ENCODE assay signal across 12 cellular contexts in the genomic region with DNA sequence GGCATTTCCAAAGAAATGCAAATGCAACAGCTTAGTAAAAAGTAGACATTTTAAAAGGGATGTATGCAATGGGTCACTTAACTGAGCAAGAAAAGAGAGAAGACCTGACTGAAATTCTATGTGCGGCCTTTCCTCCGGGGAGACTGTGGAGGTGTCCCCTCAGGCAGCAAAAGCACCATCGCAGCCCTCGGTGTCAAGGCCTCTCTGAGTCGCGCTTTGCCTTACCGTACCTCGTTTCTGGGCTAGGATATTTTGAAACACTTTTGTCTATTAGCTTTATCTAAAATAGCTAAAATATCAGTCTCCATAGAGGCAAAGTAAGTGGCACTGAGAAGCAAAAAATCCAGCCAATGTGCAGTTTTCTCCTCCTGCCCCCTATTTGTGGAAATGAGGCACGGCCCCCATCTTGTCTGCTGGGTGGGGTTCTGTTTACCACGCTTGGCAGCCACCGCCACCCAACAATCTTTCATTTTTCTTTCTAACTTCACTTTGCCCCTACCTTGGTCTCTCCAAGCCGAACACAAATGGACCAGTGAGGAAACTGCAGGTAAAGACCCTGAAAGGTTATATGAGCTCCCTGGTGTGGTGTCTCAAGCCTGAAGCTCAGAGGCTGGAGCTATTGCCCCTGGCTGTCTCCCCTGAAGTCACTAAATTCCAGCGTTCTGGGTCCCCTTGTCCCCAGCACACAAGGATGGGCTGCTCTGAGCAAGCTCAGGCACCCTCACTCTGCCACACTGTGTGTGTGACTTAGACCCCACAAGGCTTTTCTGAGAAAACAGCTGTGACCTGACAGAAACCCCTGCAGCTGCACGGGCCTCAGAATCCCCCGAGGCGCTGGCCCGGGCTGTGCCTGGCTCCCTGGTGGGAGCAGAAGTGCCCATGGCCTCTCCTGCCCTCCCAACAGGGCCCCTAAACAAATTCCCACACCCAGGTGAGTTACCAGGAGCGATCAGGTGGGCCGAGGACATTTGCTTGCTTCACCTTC. TPM values are rescaled to one million over a fixed set of nuclear protein-coding genes. Genes with fewer than 3 reads are reported as not detected.
DNase-seq lines count a peak whose midpoint lies in the region; ATAC-seq and TF ChIP-seq lines count a peak whose summit lies in the region.
"Had no signal": no experiment of that assay in that cellular context is flagged by ENCODE, and none has a peak within 500 bp of the region (broad histone marks: within the 10 kb centered on the region; RNA-seq: fewer than 3 reads in every experiment).

No MANE protein-coding gene starts in this region.

- H3K4me3 Mint-ChIP-seq in HFFc6 = peak overlapping the region; percentile 50; the same call in 1 of the 2 replicates
- H3K4me3 Mint-ChIP-seq in activated naive CD8-positive, alpha-beta T cell treated with anti-CD3 and anti-CD28 coated beads, Interleukin-2, amount 50 U/mL, for 24 hours = peak overlapping the region; percentile 98

- peak overlapping the region; percentile 14 to 41 (median 23) for H3K4me3 ChIP-seq in skin epidermis
- H3K4me3 ChIP-seq: gastroesophageal sphincter had no signal

- ATAC-seq in activated CD4-positive, CD25-positive, alpha-beta regulatory T cell treated with anti-CD3 and anti-CD28 coated beads, Interleukin-2, amount 50 U/mL, for 24 hours = peak; percentile 28 to 41
- ATAC-seq in activated naive CD8-positive, alpha-beta T cell treated with anti-CD3 and anti-CD28 coated beads, Interleukin-2, amount 50 U/mL, for 24 hours = peak; percentile 40
- ATAC-seq in HG03342 (IDR thresholded peaks at IDR 0.05; ENCODE audit: unreplicated experiment) = no peak
- ATAC-seq in GM18867 (IDR thresholded peaks at IDR 0.05; ENCODE audit: unreplicated experiment) = no peak
- ATAC-seq: gastroesophageal sphincter had no signal

- no peak overlapping the region; the same call in 1 of the 2 replicates for H3K27ac Mint-ChIP-seq in HFFc6
- peak overlapping the region; percentile 100 for H3K27ac Mint-ChIP-seq in activated naive CD8-positive, alpha-beta T cell treated with anti-CD3 and anti-CD28 coated beads, Interleukin-2, amount 50 U/mL, for 24 hours

- DNase-seq in HFFc6 (no peak), retina (no peak), GM13977 (ENCODE audit: low spot score) (no peak)
- DNase-seq in activated naive CD8-positive, alpha-beta T cell treated with anti-CD3 and anti-CD28 coated beads, Interleukin-2, amount 50 U/mL, for 24 hours = no peak
- DNase-seq: cortex of kidney, NCI-H345 had no signal

- peaks cover 11% of the 10 kb centered on the region for H3K27me3 Mint-ChIP-seq in HFFc6 (ENCODE audit: insufficient read depth)
- no peaks in the 10 kb centered on the region for H3K27me3 Mint-ChIP-seq in activated naive CD8-positive, alpha-beta T cell treated with anti-CD3 and anti-CD28 coated beads, Interleukin-2, amount 50 U/mL, for 24 hours

- peaks cover 8% of the 10 kb centered on the region; the same call in 1 of the 2 replicates for H3K4me1 Mint-ChIP-seq in HFFc6 (ENCODE audit: low read depth)
- peaks cover 44% of the 10 kb centered on the region for H3K4me1 Mint-ChIP-seq in activated naive CD8-positive, alpha-beta T cell treated with anti-CD3 and anti-CD28 coated beads, Interleukin-2, amount 50 U/mL, for 24 hours

- peak overlapping the region in 16 of 21 experiments; percentile 19 to 89 (median 67) for H3K27ac ChIP-seq in skin epidermis
- H3K27ac ChIP-seq: C4-2B, gastroesophageal sphincter had no signal

- TF ChIP-seq CTCF in HFFc6 (IDR thresholded peaks at IDR 0.05) (no peak), GM13977 (IDR thresholded peaks at IDR 0.05; ENCODE audit: extremely low read depth, insufficient read depth, missing control alignments) (no peak)

- in situ Hi-C loops in GM13977 (cut with MboI; ENCODE audit: low pct_unique_long_range_greater_than_20kb, low sequenced_read_pairs, unreplicated experiment) = no loop called here

- H3K9me3 Mint-ChIP-seq in HFFc6 = no peaks in the 10 kb centered on the region
- H3K9me3 Mint-ChIP-seq in activated naive CD8-positive, alpha-beta T cell treated with anti-CD3 and anti-CD28 coated beads, Interleukin-2, amount 50 U/mL, for 24 hours = no peaks in the 10 kb centered on the region

- H3K36me3 Mint-ChIP-seq in HFFc6 (ENCODE audit: low read depth) = no peaks in the 10 kb centered on the region
- peaks cover 50% of the 10 kb centered on the region for H3K36me3 Mint-ChIP-seq in activated naive CD8-positive, alpha-beta T cell treated with anti-CD3 and anti-CD28 coated beads, Interleukin-2, amount 50 U/mL, for 24 hours (ENCODE audit: low read depth)

RNA-seq across cellular contexts. Expression of a gene that starts 1.6 kb away (rescaled TPM):
- total RNA-seq in HFFc6 (2021; fragmentation: NEBNext Ultra II Directional; extraction: Animal tissue kit (Norgen Biotek cat#: 25700)) = not detected

RNA-seq across cellular contexts. Expression of a gene that starts 36.9 kb away (rescaled TPM):
- total RNA-seq in HFFc6 (2021; fragmentation: NEBNext Ultra II Directional; extraction: Animal tissue kit (Norgen Biotek cat#: 25700)) = 10 to 100 TPM; 13.6 to 21.7 (median 16.7) TPM

Comparison
In these comparisons a context has a peak if more than half of its experiments do, and no peak if none do; other contexts are left out.
1. ATAC-seq: peak in activated CD4-positive, CD25-positive, alpha-beta regulatory T cell treated with anti-CD3 and anti-CD28 coated beads, Interleukin-2, amount 50 U/mL, for 24 hours (2 of 2) and activated naive CD8-positive, alpha-beta T cell treated with anti-CD3 and anti-CD28 coated beads, Interleukin-2, amount 50 U/mL, for 24 hours (single experiment); none in HG03342 (single experiment) and GM18867 (single experiment).